In genomic region chr7:89041240-89041639, GRCh38 we compare ENCODE assay signal across 37 cellular contexts.
"Had no signal": no experiment of that assay in that cellular context is flagged by ENCODE, and none has a peak within 500 bp of the region (broad histone marks: within the 10 kb centered on the region; RNA-seq: fewer than 3 reads in every experiment).

No MANE protein-coding gene starts in this region.

- H3K27me3 Mint-ChIP-seq: activated naive CD4-positive, alpha-beta T cell treated with anti-CD3 and anti-CD28 coated beads, Interleukin-2, amount 10 ng/mL, durations not matched to agents 7 days and 5 days; activated naive CD8-positive, alpha-beta T cell treated with anti-CD3 and anti-CD28 coated beads, Interleukin-2, amount 50 U/mL, for 24 hours; activated T-cell treated with anti-CD3 and anti-CD28 coated beads, Interleukin-2, amount 50 U/mL, for 24 hours; activated T-helper 17 cell treated with anti-CD3 and anti-CD28 coated beads, Interleukin-2, amount 50 U/mL, for 72 hours; brain; central memory CD8-positive, alpha-beta T cell had no signal

- H3K4me3 ChIP-seq: adrenal gland, ascending aorta, body of pancreas, breast epithelium, cardiac muscle cell had no signal

- H3K4me1 Mint-ChIP-seq: activated naive CD4-positive, alpha-beta T cell treated with anti-CD3 and anti-CD28 coated beads, Interleukin-2, amount 10 ng/mL, durations not matched to agents 7 days and 5 days; activated naive CD4-positive, alpha-beta T cell treated with anti-CD3 and anti-CD28 coated beads, Interleukin-2, amount 50 U/mL, for 24 hours; activated naive CD8-positive, alpha-beta T cell treated with anti-CD3 and anti-CD28 coated beads for 36 hours; activated naive CD8-positive, alpha-beta T cell treated with anti-CD3 and anti-CD28 coated beads, Interleukin-2, amount 10 ng/mL, durations not matched to agents 7 days and 5 days; activated naive CD8-positive, alpha-beta T cell treated with anti-CD3 and anti-CD28 coated beads, Interleukin-2, amount 50 U/mL, for 24 hours; activated T-helper 17 cell treated with anti-CD3 and anti-CD28 coated beads, Interleukin-2, amount 50 U/mL, for 72 hours; brain; central memory CD8-positive, alpha-beta T cell had no signal

- H3K27me3 ChIP-seq: adrenal gland, ascending aorta, body of pancreas, brain microvascular endothelial cell, breast epithelium, cardiac muscle cell had no signal

- H3K9me3 ChIP-seq: adrenal gland, body of pancreas had no signal

- H3K4me1 ChIP-seq: adrenal gland, ascending aorta, body of pancreas, breast epithelium had no signal

- H3K9me3 Mint-ChIP-seq: activated T-helper 1 cell treated with anti-CD3 and anti-CD28 coated beads, Interleukin-12 subunit alpha, Interleukin-12 subunit beta, Interleukin-2, Interleukin-4 antibody, amounts not matched to agents 30 ng/mL and 10 ng/mL and 1 ng/mL, durations not matched to agents 14 hours and 24 hours and 36 hours had no signal

- H3K36me3 Mint-ChIP-seq: activated naive CD4-positive, alpha-beta T cell treated with anti-CD3 and anti-CD28 coated beads, Interleukin-2, amount 10 ng/mL, durations not matched to agents 7 days and 5 days; activated naive CD4-positive, alpha-beta T cell treated with anti-CD3 and anti-CD28 coated beads, Interleukin-2, amount 50 U/mL, for 24 hours; activated naive CD8-positive, alpha-beta T cell; activated naive CD8-positive, alpha-beta T cell treated with anti-CD3 and anti-CD28 coated beads for 36 hours; activated naive CD8-positive, alpha-beta T cell treated with anti-CD3 and anti-CD28 coated beads, Interleukin-2, amount 10 ng/mL, durations not matched to agents 7 days and 5 days had no signal

- H3K27ac ChIP-seq: adrenal gland, ascending aorta, body of pancreas, brain microvascular endothelial cell, breast epithelium, cardiac muscle cell had no signal

- H3K4me3 Mint-ChIP-seq: activated naive CD4-positive, alpha-beta T cell treated with anti-CD3 and anti-CD28 coated beads for 36 hours; activated naive CD4-positive, alpha-beta T cell treated with anti-CD3 and anti-CD28 coated beads, Interleukin-2, amount 10 ng/mL, durations not matched to agents 7 days and 5 days; activated naive CD4-positive, alpha-beta T cell treated with anti-CD3 and anti-CD28 coated beads, Interleukin-2, amount 50 U/mL, for 24 hours; activated naive CD8-positive, alpha-beta T cell; activated naive CD8-positive, alpha-beta T cell treated with anti-CD3 and anti-CD28 coated beads for 36 hours; activated naive CD8-positive, alpha-beta T cell treated with anti-CD3 and anti-CD28 coated beads, Interleukin-2, amount 10 ng/mL, durations not matched to agents 7 days and 5 days; activated naive CD8-positive, alpha-beta T cell treated with anti-CD3 and anti-CD28 coated beads, Interleukin-2, amount 50 U/mL, for 24 hours; activated T-cell treated with anti-CD3 and anti-CD28 coated beads, Interleukin-2, amount 50 U/mL, for 24 hours; activated T-cell treated with anti-CD3 and anti-CD28 coated beads, Interleukin-2, amount 50 U/mL, for 4 hours; activated T-cell treated with anti-CD3 and anti-CD28 coated beads, Interleukin-2, amount 50 U/mL, for 72 hours; activated T-helper 1 cell treated with anti-CD3 and anti-CD28 coated beads, Interleukin-12 subunit alpha, Interleukin-12 subunit beta, Interleukin-2, Interleukin-4 antibody, amounts not matched to agents 30 ng/mL and 10 ng/mL and 1 ng/mL, durations not matched to agents 14 hours and 24 hours and 36 hours; activated T-helper 17 cell treated with anti-CD3 and anti-CD28 coated beads, Interleukin-2, amount 50 U/mL, for 72 hours; brain; central memory CD8-positive, alpha-beta T cell had no signal

- DNase-seq: activated effector memory CD4-positive, alpha-beta T cell treated with anti-CD3 and anti-CD28 coated beads, Interleukin-2, amount 50 U/mL, for 16 hours; activated effector memory CD4-positive, alpha-beta T cell treated with Interleukin-2 at 50 U/mL for 16 hours; activated gamma-delta T cell; activated gamma-delta T cell treated with Interleukin-2 at 50 U/mL for 16 hours; activated naive CD4-positive, alpha-beta T cell; activated naive CD4-positive, alpha-beta T cell treated with anti-CD3 and anti-CD28 coated beads for 36 hours; activated naive CD4-positive, alpha-beta T cell treated with anti-CD3 and anti-CD28 coated beads, Interleukin-2, amount 10 ng/mL, durations not matched to agents 7 days and 5 days; activated naive CD4-positive, alpha-beta T cell treated with anti-CD3 and anti-CD28 coated beads, Interleukin-2, amount 50 U/mL, for 16 hours; activated naive CD4-positive, alpha-beta T cell treated with Interleukin-2 at 50 U/mL for 16 hours; activated naive CD8-positive, alpha-beta T cell treated with anti-CD3 and anti-CD28 coated beads for 36 hours; activated naive CD8-positive, alpha-beta T cell treated with anti-CD3 and anti-CD28 coated beads, Interleukin-2, amount 10 ng/mL, durations not matched to agents 7 days and 5 days; activated naive CD8-positive, alpha-beta T cell treated with anti-CD3 and anti-CD28 coated beads, Interleukin-2, amount 50 U/mL, for 24 hours; activated T-cell treated with anti-CD3 and anti-CD28 coated beads, Interleukin-2, amount 50 U/mL, for 1 hour; activated T-cell treated with anti-CD3 and anti-CD28 coated beads, Interleukin-2, amount 50 U/mL, for 24 hours; activated T-cell treated with anti-CD3 and anti-CD28 coated beads, Interleukin-2, amount 50 U/mL, for 4 hours; activated T-cell treated with anti-CD3 and anti-CD28 coated beads, Interleukin-2, amount 50 U/mL, for 48 hours; activated T-cell treated with anti-CD3 and anti-CD28 coated beads, Interleukin-2, amount 50 U/mL, for 72 hours; adrenal gland; amniotic stem cell; amygdala; anterior cingulate cortex; body of pancreas; brain microvascular endothelial cell; caudate nucleus; central memory CD4-positive, alpha-beta T cell; cerebellar nuclear complex had no signal

- H3K36me3 ChIP-seq: adrenal gland, ascending aorta, brain microvascular endothelial cell, breast epithelium, cardiac muscle cell had no signal

- H3K27ac Mint-ChIP-seq: activated naive CD4-positive, alpha-beta T cell treated with anti-CD3 and anti-CD28 coated beads for 36 hours; activated naive CD4-positive, alpha-beta T cell treated with anti-CD3 and anti-CD28 coated beads, Interleukin-2, amount 10 ng/mL, durations not matched to agents 7 days and 5 days; activated naive CD4-positive, alpha-beta T cell treated with anti-CD3 and anti-CD28 coated beads, Interleukin-2, amount 50 U/mL, for 24 hours; activated naive CD4-positive, alpha-beta T cell treated with anti-CD3 and anti-CD28 coated beads, Interleukin-2, amount 50 U/mL, for 72 hours; activated naive CD8-positive, alpha-beta T cell; activated naive CD8-positive, alpha-beta T cell treated with anti-CD3 and anti-CD28 coated beads for 36 hours; activated naive CD8-positive, alpha-beta T cell treated with anti-CD3 and anti-CD28 coated beads, Interleukin-2, amount 10 ng/mL, durations not matched to agents 7 days and 5 days; activated naive CD8-positive, alpha-beta T cell treated with anti-CD3 and anti-CD28 coated beads, Interleukin-2, amount 50 U/mL, for 24 hours; activated T-cell treated with anti-CD3 and anti-CD28 coated beads, Interleukin-2, amount 50 U/mL, for 24 hours; activated T-cell treated with anti-CD3 and anti-CD28 coated beads, Interleukin-2, amount 50 U/mL, for 72 hours; activated T-helper 1 cell treated with anti-CD3 and anti-CD28 coated beads, Interleukin-12 subunit alpha, Interleukin-12 subunit beta, Interleukin-2, Interleukin-4 antibody, amounts not matched to agents 30 ng/mL and 10 ng/mL and 1 ng/mL, durations not matched to agents 14 hours and 24 hours and 36 hours; activated T-helper 17 cell treated with anti-CD3 and anti-CD28 coated beads, Interleukin-2, amount 50 U/mL, for 72 hours; activated T-helper 2 cell treated with anti-CD3 and anti-CD28 coated beads, Interferon-gamma antibody, Interleukin-2, Interleukin-4, amounts not matched to agents 10 μg/mL and 5 μg/mL and 100 μg/mL, durations not matched to agents 14 hours and 24 hours and 36 hours; brain had no signal
